In the genomic region with DNA sequence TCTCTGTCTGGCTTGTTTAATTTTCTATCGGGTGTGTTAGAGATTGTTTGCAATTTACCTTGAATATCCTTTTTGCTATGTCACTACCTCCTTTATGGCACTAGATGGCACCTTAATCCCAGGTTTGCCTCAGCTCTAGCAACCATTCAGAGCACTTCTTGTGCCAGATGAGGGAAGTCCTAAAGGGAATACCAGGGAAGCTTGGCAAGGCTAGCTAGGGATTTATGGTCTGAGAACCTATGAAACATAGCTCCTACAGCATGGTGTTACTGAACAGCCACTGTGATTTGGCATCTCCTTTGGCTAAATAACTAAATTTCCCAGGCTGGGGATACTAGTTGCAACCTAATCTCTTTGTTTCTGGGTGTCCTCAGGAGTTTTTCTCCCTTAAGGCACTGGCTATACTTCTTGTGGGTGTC, we compare ENCODE assay signal across 8 cellular contexts.
DNase-seq lines count a peak whose midpoint lies in the region; ATAC-seq and TF ChIP-seq lines count a peak whose summit lies in the region.

No MANE protein-coding gene starts in this region.

- no peak for TF ChIP-seq POLR2A in thyroid gland (IDR thresholded peaks at IDR 0.05)

- DNase-seq in CD8-positive, alpha-beta memory T cell = peak in 4 of 5 donors; percentile 14 to 54 (median 32)
- peak; percentile 86 for DNase-seq in NCI-H2029 treated with DMSO at 0.1 percent for 48 hours (lab: John Stamatoyannopoulos, UW)
- peak; percentile 4 for DNase-seq in T-helper 22 cell (ENCODE audit: low read depth)
- DNase-seq in effector CD4-positive, alpha-beta T cell = peak; percentile 13
- peak; percentile 84 to 88 for DNase-seq in lung microvascular endothelial cell (ENCODE audit: low read depth in 2 of 2)
- DNase-seq in thyroid gland = peak; percentile 23 to 25

- H3K4me1 ChIP-seq in CD8-positive, alpha-beta memory T cell (ENCODE audit: insufficient read depth, low read length) = peaks cover 7% of the 10 kb centered on the region
- no peaks in the 10 kb centered on the region for H3K4me1 ChIP-seq in thyroid gland

- H3K36me3 Mint-ChIP-seq in CD8-positive, alpha-beta memory T cell = no peaks in the 10 kb centered on the region

- H3K9me3 Mint-ChIP-seq in CD8-positive, alpha-beta memory T cell = peaks cover 0 to 2% (median 0%) of the 10 kb centered on the region in 5 donors

- peaks cover 2 to 4% of the 10 kb centered on the region in 2 donors for H3K27me3 Mint-ChIP-seq in CD8-positive, alpha-beta memory T cell

- H3K4me1 Mint-ChIP-seq in CD8-positive, alpha-beta memory T cell = peaks cover 7 to 12% (median 10%) of the 10 kb centered on the region in 3 donors

- no peaks in the 10 kb centered on the region for H3K9me3 ChIP-seq in CD8-positive, alpha-beta memory T cell (ENCODE audit: low read length)
- no peaks in the 10 kb centered on the region for H3K9me3 ChIP-seq in thyroid gland

- TF ChIP-seq CTCF in thyroid gland (IDR thresholded peaks at IDR 0.05) = peak in 5 of 6 experiments; percentile 34 to 94 (median 80)

- H3K4me3 ChIP-seq in CD8-positive, alpha-beta memory T cell (ENCODE audit: low read length) = no peak overlapping the region
- no peak overlapping the region for H3K4me3 ChIP-seq in thyroid gland (replicated peaks in 1 of 3)

- no peaks in the 10 kb centered on the region for H3K36me3 ChIP-seq in CD8-positive, alpha-beta memory T cell (ENCODE audit: insufficient read depth, low read length)
- H3K36me3 ChIP-seq in thyroid gland = no peaks in the 10 kb centered on the region

- no peaks in the 10 kb centered on the region for H3K27me3 ChIP-seq in CD8-positive, alpha-beta memory T cell (ENCODE audit: insufficient read depth, low read length, poor library complexity, severe bottlenecking)
- no peaks in the 10 kb centered on the region for H3K27me3 ChIP-seq in thyroid gland

- ATAC-seq in GM18909 (IDR thresholded peaks at IDR 0.05; ENCODE audit: poor library complexity, unreplicated experiment) (peak; percentile 86), HG03066 (IDR thresholded peaks at IDR 0.05; ENCODE audit: low read depth, unreplicated experiment) (peak; percentile 85)

- POLR2A ChIA-PET in CD8-positive, alpha-beta memory T cell (lab: Charles Lee) = interaction anchor here (0.7 kb wide), 1 partner anchor 433 kb away, joined by 3 read pairs; no protein-coding TSS in a partner anchor

- no peak overlapping the region for H3K4me3 Mint-ChIP-seq in CD8-positive, alpha-beta memory T cell

- CTCF ChIA-PET in CD8-positive, alpha-beta memory T cell (lab: Charles Lee) = interaction anchor here (0.6 to 2.9 kb wide), 14 partner anchors 10 to 437 kb away, joined by 3 to 10 read pairs (median 4); a partner anchor contains a TSS

- no peak overlapping the region for H3K27ac Mint-ChIP-seq in CD8-positive, alpha-beta memory T cell

- 2 to 5% methylated on average over 1 of the region's 1 CpG for WGBS in thyroid gland, 2 donors

- intact Hi-C loops in thyroid gland (cut with DNase I) = loop anchor here (10.0 kb wide), 2 partner anchors 334 to 454 kb away; a partner anchor contains a TSS

- H3K27ac ChIP-seq in CD8-positive, alpha-beta memory T cell (ENCODE audit: low read depth, low read length) = no peak overlapping the region
- H3K27ac ChIP-seq in thyroid gland = no peak overlapping the region

Comparison
In these comparisons a context has a peak if more than half of its experiments do, and no peak if none do; other contexts are left out.
1. DNase-seq: peak in every context shown above with its lines; median percentile 86 in NCI-H2029 treated with DMSO at 0.1 percent for 48 hours; 86 in lung microvascular endothelial cell; 32 in CD8-positive, alpha-beta memory T cell; 24 in thyroid gland; 13 in effector CD4-positive, alpha-beta T cell; 4 in T-helper 22 cell.